8 cellular contexts compared by ENCODE assay signal in the genomic region with DNA sequence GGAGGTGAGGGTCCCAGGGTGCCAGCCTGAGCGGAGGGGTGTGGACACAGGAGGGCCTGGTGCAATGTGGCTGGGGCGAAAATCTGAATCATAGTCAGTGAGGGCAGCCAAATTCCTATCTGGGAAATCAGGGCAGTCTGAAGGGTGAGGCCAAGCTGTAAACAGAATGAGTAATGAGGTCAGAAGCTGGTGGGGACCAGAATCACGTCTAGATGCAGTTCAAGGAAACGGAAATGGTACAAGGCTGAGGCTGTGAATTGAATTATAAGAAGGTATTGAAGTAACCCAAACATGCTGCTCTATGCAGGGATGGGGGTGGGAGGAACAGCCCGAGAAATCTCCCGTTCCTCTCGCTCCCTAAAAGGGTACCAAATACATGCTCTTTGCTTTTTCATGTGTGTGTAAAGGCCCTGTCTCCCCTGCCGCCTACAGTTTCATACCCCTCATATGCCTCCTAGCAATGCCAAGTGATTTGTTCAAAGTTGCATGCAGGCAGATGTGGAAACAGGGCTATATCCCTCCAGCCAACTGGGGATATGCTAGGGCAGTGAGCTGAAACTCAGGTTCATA. TPM values are rescaled to one million over a fixed set of nuclear protein-coding genes. Genes with fewer than 3 reads are reported as not detected.
DNase-seq lines count a peak whose midpoint lies in the region; ATAC-seq and TF ChIP-seq lines count a peak whose summit lies in the region.

No MANE protein-coding gene starts in this region.

- H3K9me3 ChIP-seq in body of pancreas = no peaks in the 10 kb centered on the region

- peak overlapping the region; percentile 7 to 70 (median 31) for H3K27ac ChIP-seq in body of pancreas

- H3K27me3 ChIP-seq in body of pancreas = no peaks in the 10 kb centered on the region

- WGBS in body of pancreas, 2 donors = 61 to 63% methylated on average over 8 of the region's 8 CpGs

- no peak for TF ChIP-seq CTCF in body of pancreas (IDR thresholded peaks at IDR 0.05)
- TF ChIP-seq CTCF in type B pancreatic cell (conservative IDR thresholded peaks at IDR 0.05) = no peak
- TF ChIP-seq CTCF in GM13977 (IDR thresholded peaks at IDR 0.05; ENCODE audit: extremely low read depth, insufficient read depth, missing control alignments) = no peak

- H3K4me1 Mint-ChIP-seq in type B pancreatic cell (ENCODE audit: unreplicated experiment) = peaks cover 68% of the 10 kb centered on the region

- H3K4me3 ChIP-seq in body of pancreas = no peak overlapping the region

- peak overlapping the region; percentile 67 for H3K4me3 Mint-ChIP-seq in type B pancreatic cell

- H3K27ac Mint-ChIP-seq in type B pancreatic cell = peak overlapping the region; percentile 98

- ATAC-seq in Right ventricle myocardium inferior = peak; percentile 18
- ATAC-seq in body of pancreas = peak; percentile 66

- H3K27me3 Mint-ChIP-seq in type B pancreatic cell = no peaks in the 10 kb centered on the region

- no peaks in the 10 kb centered on the region for H3K36me3 Mint-ChIP-seq in type B pancreatic cell

- in situ Hi-C loops in GM13977 (cut with MboI; ENCODE audit: low pct_unique_long_range_greater_than_20kb, low sequenced_read_pairs, unreplicated experiment) = no loop called here

- peaks cover 19% of the 10 kb centered on the region for H3K4me1 ChIP-seq in body of pancreas

- intact Hi-C loops in Right ventricle myocardium inferior (cut with DNase I) (no loop called here), cardiac septum (cut with DNase I) (no loop called here), body of pancreas (cut with DNase I) (no loop called here)

- peaks cover 4% of the 10 kb centered on the region for H3K9me3 Mint-ChIP-seq in type B pancreatic cell

- H3K36me3 ChIP-seq in body of pancreas (replicated peaks in 1 of 2; ENCODE audit: insufficient read depth in 1 of 2, low read depth in 2 of 2) = no peaks in the 10 kb centered on the region

- no peak for TF ChIP-seq POLR2A in body of pancreas (IDR thresholded peaks at IDR 0.05)

- no peak for DNase-seq in Right ventricle myocardium inferior (ENCODE audit: missing footprints)
- no peak for DNase-seq in cardiac septum (ENCODE audit: low spot score)
- DNase-seq in body of pancreas = peak; percentile 20 to 63 (median 34)
- peak; percentile 98 for DNase-seq in kidney tubule cell (ENCODE audit: low spot score)
- DNase-seq in type B pancreatic cell (ENCODE audit: extremely low spot score, unreplicated experiment) = no peak
- no peak for DNase-seq in nucleus accumbens (lab: John Stamatoyannopoulos, UW)
- DNase-seq in GM13977 (ENCODE audit: low spot score) = no peak
- no peak for DNase-seq in NAMALWA (ENCODE audit: low spot score)

RNA-seq across cellular contexts. Expression of a gene that starts 35.2 kb away (rescaled TPM):
- 27.8 TPM for total RNA-seq in Right ventricle myocardium inferior
- 16.6 TPM for total RNA-seq in cardiac septum
- total RNA-seq in body of pancreas = 10 to 100 TPM in 1 of 2 donors, 1 to 10 TPM in 1; 7.3 to 10.6 TPM
- 41.5 and 74.2 TPM in 2 replicates for total RNA-seq in type B pancreatic cell (ENCODE audit: low replicate concordance)

Comparison
In these comparisons a context has a peak if more than half of its experiments do, and no peak if none do; other contexts are left out.
1. DNase-seq: peak in body of pancreas (4 of 4) and kidney tubule cell (single experiment); none in Right ventricle myocardium inferior (single experiment), cardiac septum (single experiment), type B pancreatic cell (single experiment), nucleus accumbens (0 of 56), GM13977 (single experiment) and NAMALWA (single experiment).